23 cellular contexts compared by ENCODE assay signal in genomic region chr5:111407562-111407961, GRCh38.
DNase-seq lines count a peak whose midpoint lies in the region; ATAC-seq and TF ChIP-seq lines count a peak whose summit lies in the region.
"Had no signal": no experiment of that assay in that cellular context is flagged by ENCODE, and none has a peak within 500 bp of the region (broad histone marks: within the 10 kb centered on the region; RNA-seq: fewer than 3 reads in every experiment).

No MANE protein-coding gene starts in this region.

- H3K27me3 Mint-ChIP-seq in CD4-positive, alpha-beta T cell: no peaks in the 10 kb centered on the region
- H3K27me3 Mint-ChIP-seq in activated T-helper 17 cell treated with anti-CD3 and anti-CD28 coated beads, Interleukin-2, amount 50 U/mL, for 72 hours: no peaks in the 10 kb centered on the region
- H3K27me3 Mint-ChIP-seq: B cell; CD4-positive, CD25-positive, alpha-beta regulatory T cell; CD8-positive, alpha-beta memory T cell had no signal

- H3K9ac ChIP-seq in SK-N-SH: no peak overlapping the region
- H3K9ac ChIP-seq: BLaER1 had no signal

- H3K79me2 ChIP-seq in SK-N-SH (ENCODE audit: insufficient read depth): no peaks in the 10 kb centered on the region

- DNase-seq in SK-N-SH (no peak), anterior cingulate cortex (lab: John Stamatoyannopoulos, UW) (no peak), DMS79 treated with DMSO at 0.1 percent for 48 hours (lab: John Stamatoyannopoulos, UW) (no peak)
- no peak for DNase-seq in CD4-positive, alpha-beta T cell
- DNase-seq: CD4-positive, CD25-positive, alpha-beta regulatory T cell; CD8-positive, alpha-beta memory T cell; DMS 273 treated with DMSO at 0.1 percent for 48 hours; DMS79; EL; GDM1; H9; HFFc6 had no signal

- no peak for TF ChIP-seq CTCF in SK-N-SH (IDR thresholded peaks at IDR 0.05)
- no peak for TF ChIP-seq CTCF in CD4-positive, alpha-beta T cell (IDR thresholded peaks at IDR 0.05)
- no peak for TF ChIP-seq CTCF in HEK293 (tag by site-specific recombination; IDR thresholded peaks at IDR 0.05)

- H3K4me1 ChIP-seq in SK-N-SH (ENCODE audit: control insufficient read depth in 1 of 2, insufficient read depth in 2 of 2, low read depth in 1 of 2, low read length in 1 of 2): peaks cover 0 to 6% of the 10 kb centered on the region in 2 experiments; a peak in 3 of 4 replicates
- H3K4me1 ChIP-seq in HEK293 (ENCODE audit: control insufficient read depth, insufficient read depth, low read length): no peaks in the 10 kb centered on the region
- H3K4me1 ChIP-seq: BLaER1 had no signal

- intact Hi-C loops in CD4-positive, alpha-beta T cell (cut with DNase I, micrococcal nuclease): no loop called here

- H3K9me2 ChIP-seq in SK-N-SH: no peaks in the 10 kb centered on the region

- H3F3A ChIP-seq in SK-N-SH (replicated peaks; ENCODE audit: insufficient read depth): no peaks in the 10 kb centered on the region

- POLR2A ChIA-PET in SK-N-SH (lab: Yijun Ruan, JAX) (no interaction called here), HEK293 (lab: Yijun Ruan, JAX) (no interaction called here)
- POLR2A ChIA-PET in CD4-positive, alpha-beta T cell (lab: Charles Lee): no interaction called here

- no peak overlapping the region for H3K4me2 ChIP-seq in SK-N-SH
- H3K4me2 ChIP-seq: BLaER1, GM23338 had no signal

- H3K36me3 Mint-ChIP-seq in CD4-positive, alpha-beta T cell (ENCODE audit: low read depth): peaks cover 100% of the 10 kb centered on the region
- H3K36me3 Mint-ChIP-seq in activated T-helper 17 cell treated with anti-CD3 and anti-CD28 coated beads, Interleukin-2, amount 50 U/mL, for 72 hours (ENCODE audit: low read depth): peaks cover 82% of the 10 kb centered on the region

- H3K4me3 ChIP-seq in SK-N-SH (ENCODE audit: low read depth in 2 of 2, low read length in 1 of 2): no peak overlapping the region
- H3K4me3 ChIP-seq in HEK293 (ENCODE audit: low read depth, low read length): no peak overlapping the region
- H3K4me3 ChIP-seq: BLaER1, GM12878, GM23338 had no signal

- H3K27ac ChIP-seq in SK-N-SH (ENCODE audit: low read depth in 2 of 2, low read length in 1 of 2) (no peak overlapping the region; a peak in 1 of 4 replicates), HEK293 (ENCODE audit: extremely low read depth, low read depth, low read length) (no peak overlapping the region)
- no peak overlapping the region for H3K27ac ChIP-seq in CD4-positive, alpha-beta T cell (ENCODE audit: low read depth, low read length)
- H3K27ac ChIP-seq: 22Rv1, BLaER1, C4-2B had no signal

- TF ChIP-seq EP300 in SK-N-SH (IDR thresholded peaks at IDR 0.05; ENCODE audit: borderline replicate concordance in 1 of 2, low read depth in 1 of 2, low read length in 1 of 2): no peak

- no peak overlapping the region for H2AFZ ChIP-seq in SK-N-SH (ENCODE audit: low read depth)
- H2AFZ ChIP-seq: GM23338 had no signal

- H3K36me3 ChIP-seq in SK-N-SH (replicated peaks in 1 of 2; ENCODE audit: control insufficient read depth in 1 of 2, insufficient read depth in 2 of 2, low read length in 1 of 2) (no peaks in the 10 kb centered on the region), HEK293 (ENCODE audit: control insufficient read depth in 2 of 2, insufficient read depth in 1 of 2, low read length in 2 of 2) (no peaks in the 10 kb centered on the region)
- H3K36me3 ChIP-seq: BLaER1 had no signal

- H4K20me1 ChIP-seq in SK-N-SH (ENCODE audit: insufficient read depth): no peaks in the 10 kb centered on the region
- H4K20me1 ChIP-seq: BLaER1 had no signal

- CTCF ChIA-PET in SK-N-SH (lab: Yijun Ruan, JAX) (no interaction called here), HEK293 (lab: Yijun Ruan, JAX) (no interaction called here)
- CTCF ChIA-PET in CD4-positive, alpha-beta T cell (lab: Charles Lee): interaction anchor here (0.7 kb wide), 1 partner anchor 747 kb away, joined by 3 read pairs; no protein-coding TSS in a partner anchor

- H3K4me3 Mint-ChIP-seq in CD4-positive, alpha-beta T cell: no peak overlapping the region
- H3K4me3 Mint-ChIP-seq in activated T-helper 17 cell treated with anti-CD3 and anti-CD28 coated beads, Interleukin-2, amount 50 U/mL, for 72 hours: no peak overlapping the region
- H3K4me3 Mint-ChIP-seq: B cell, GM23338, H9, HFFc6 had no signal

- H3K4me1 Mint-ChIP-seq in CD4-positive, alpha-beta T cell (ENCODE audit: low read depth): peaks cover 30% of the 10 kb centered on the region
- peaks cover 3% of the 10 kb centered on the region for H3K4me1 Mint-ChIP-seq in activated T-helper 17 cell treated with anti-CD3 and anti-CD28 coated beads, Interleukin-2, amount 50 U/mL, for 72 hours
- H3K4me1 Mint-ChIP-seq: B cell, GM23338, H9 had no signal

- no peak for ATAC-seq in SK-N-SH treated with all-trans-retinoic acid at 6 μM for 48 hours
- no peak for ATAC-seq in CD4-positive, alpha-beta T cell (ENCODE audit: poor library complexity)
- no peak for ATAC-seq in activated T-helper 17 cell treated with anti-CD3 and anti-CD28 coated beads, Interleukin-2, amount 50 U/mL, for 72 hours (replicated peaks)
- no peak for ATAC-seq in GM19023 (IDR thresholded peaks at IDR 0.05; ENCODE audit: unreplicated experiment)
- ATAC-seq: GM12878, GM23338, HCT116 had no signal

- H3K9me3 Mint-ChIP-seq in CD4-positive, alpha-beta T cell: no peaks in the 10 kb centered on the region
- H3K9me3 Mint-ChIP-seq in activated T-helper 17 cell treated with anti-CD3 and anti-CD28 coated beads, Interleukin-2, amount 50 U/mL, for 72 hours: peaks cover 3% of the 10 kb centered on the region
- H3K9me3 Mint-ChIP-seq: CD8-positive, alpha-beta memory T cell had no signal

- H3K9me3 ChIP-seq in SK-N-SH (no peaks in the 10 kb centered on the region), HEK293 (ENCODE audit: control insufficient read depth, insufficient read depth, low read depth, low read length) (no peaks in the 10 kb centered on the region)
- no peaks in the 10 kb centered on the region for H3K9me3 ChIP-seq in CD4-positive, alpha-beta T cell (ENCODE audit: control insufficient read depth, low read length)

- TF ChIP-seq RAD21 in SK-N-SH (IDR thresholded peaks at IDR 0.05; ENCODE audit: low read length): no peak

- H3K27ac Mint-ChIP-seq in CD4-positive, alpha-beta T cell: peak overlapping the region; percentile 3
- H3K27ac Mint-ChIP-seq in activated T-helper 17 cell treated with anti-CD3 and anti-CD28 coated beads, Interleukin-2, amount 50 U/mL, for 72 hours: peak overlapping the region; percentile 41
- H3K27ac Mint-ChIP-seq: B cell, GM23338, H9, HFFc6 had no signal

- no peaks in the 10 kb centered on the region for H3K27me3 ChIP-seq in SK-N-SH (ENCODE audit: insufficient read depth)
- no peaks in the 10 kb centered on the region for H3K27me3 ChIP-seq in CD4-positive, alpha-beta T cell (ENCODE audit: control insufficient read depth, insufficient read depth, low read length)
- H3K27me3 ChIP-seq: BLaER1 had no signal

TF ChIP-seq in SK-N-SH, 30 proteins besides CTCF, POLR2A, EP300 and RAD21 (continues in another document):
- TF ChIP-seq ELF1 (IDR thresholded peaks at IDR 0.05): no peak

TF ChIP-seq in SK-N-SH treated with all-trans-retinoic acid at 6 μM for 48 hours, 23 proteins besides CTCF, POLR2A, EP300 and RAD21 (continues in another document):
- TF ChIP-seq CSDC2 (CRISPR knock-in tag; IDR thresholded peaks at IDR 0.05) (no peak), GLIS3 (CRISPR knock-in tag; IDR thresholded peaks at IDR 0.05) (no peak), ESRRG (CRISPR knock-in tag; IDR thresholded peaks at IDR 0.05) (no peak), ZNF8 (CRISPR knock-in tag; IDR thresholded peaks at IDR 0.05) (no peak), ZFP3 (CRISPR knock-in tag; IDR thresholded peaks at IDR 0.05) (no peak), TCF4 (CRISPR knock-in tag; IDR thresholded peaks at IDR 0.05; ENCODE audit: borderline replicate concordance) (no peak), BACH2 (CRISPR knock-in tag; IDR thresholded peaks at IDR 0.05; ENCODE audit: borderline replicate concordance) (no peak), ZFP30 (CRISPR knock-in tag; IDR thresholded peaks at IDR 0.05) (no peak)
- TF ChIP-seq, protein P1, sequence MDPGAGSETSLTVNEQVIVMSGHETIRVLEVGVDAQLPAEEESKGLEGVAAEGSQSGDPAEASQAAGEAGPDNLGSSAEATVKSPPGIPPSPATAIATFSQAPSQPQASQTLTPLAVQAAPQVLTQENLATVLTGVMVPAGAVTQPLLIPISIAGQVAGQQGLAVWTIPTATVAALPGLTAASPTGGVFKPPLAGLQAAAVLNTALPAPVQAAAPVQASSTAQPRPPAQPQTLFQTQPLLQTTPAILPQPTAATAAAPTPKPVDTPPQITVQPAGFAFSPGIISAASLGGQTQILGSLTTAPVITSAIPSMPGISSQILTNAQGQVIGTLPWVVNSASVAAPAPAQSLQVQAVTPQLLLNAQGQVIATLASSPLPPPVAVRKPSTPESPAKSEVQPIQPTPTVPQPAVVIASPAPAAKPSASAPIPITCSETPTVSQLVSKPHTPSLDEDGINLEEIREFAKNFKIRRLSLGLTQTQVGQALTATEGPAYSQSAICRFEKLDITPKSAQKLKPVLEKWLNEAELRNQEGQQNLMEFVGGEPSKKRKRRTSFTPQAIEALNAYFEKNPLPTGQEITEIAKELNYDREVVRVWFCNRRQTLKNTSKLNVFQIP (CRISPR knock-in tag; IDR thresholded peaks at IDR 0.05; ENCODE audit: borderline replicate concordance, low read depth): no peak

TF ChIP-seq in HEK293, 187 proteins besides CTCF, POLR2A, EP300 and RAD21:
- TF ChIP-seq GLIS1 (tag by site-specific recombination; IDR thresholded peaks at IDR 0.05) (peak; percentile 69), ZNF571 (tag by site-specific recombination; IDR thresholded peaks at IDR 0.05) (no peak)
